9 cellular contexts compared by ENCODE assay signal in the genomic region with DNA sequence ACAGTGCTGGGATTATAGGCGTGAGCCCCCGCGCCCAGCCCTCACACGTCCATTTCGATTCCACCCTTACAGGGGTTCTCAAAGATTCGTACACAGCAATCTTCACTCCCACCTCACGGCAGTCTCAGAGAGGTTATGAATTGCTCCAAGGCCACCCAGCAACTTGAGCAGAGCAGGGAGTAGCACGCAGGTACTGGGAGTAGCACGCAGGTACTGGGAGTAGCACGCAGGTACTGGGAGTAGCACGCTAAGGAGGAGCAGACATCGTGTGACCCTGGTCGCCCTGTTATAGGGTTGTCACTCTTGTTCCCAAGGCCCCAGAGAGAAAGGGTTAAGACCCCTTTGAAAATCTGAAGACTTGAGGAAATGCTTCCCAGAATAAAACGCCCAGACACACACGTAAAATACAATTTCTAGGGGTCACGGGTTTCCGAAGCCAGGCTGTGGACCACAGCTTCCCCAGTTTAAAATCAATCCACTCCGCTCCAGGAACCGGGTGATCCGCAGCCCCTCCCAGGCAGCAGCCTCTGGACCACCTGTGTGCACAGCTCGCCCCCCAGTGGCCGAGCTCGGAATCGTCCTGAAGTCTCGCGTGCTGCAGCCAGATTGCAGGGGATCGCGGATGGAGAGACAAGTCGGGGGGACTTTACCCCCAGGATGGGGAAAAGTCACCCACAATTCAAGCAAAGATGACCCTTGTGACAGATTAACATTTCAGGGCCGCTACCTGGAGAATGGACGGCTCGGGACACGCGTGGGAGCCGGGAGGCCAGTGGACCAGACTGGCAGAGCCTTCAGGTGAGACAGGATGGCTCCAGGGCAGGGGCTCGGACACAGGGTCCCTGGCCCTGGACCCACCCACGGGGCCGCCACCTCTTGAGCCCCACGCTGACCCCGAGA.
DNase-seq lines count a peak whose midpoint lies in the region; ATAC-seq and TF ChIP-seq lines count a peak whose summit lies in the region.
"Had no signal": no experiment of that assay in that cellular context is flagged by ENCODE, and none has a peak within 500 bp of the region (broad histone marks: within the 10 kb centered on the region; RNA-seq: fewer than 3 reads in every experiment).

No MANE protein-coding gene starts in this region.

- CTCF ChIA-PET in AG04449 (lab: Yijun Ruan, JAX) = interaction anchor here (0.6 to 9.0 kb wide), 50 partner anchors 9 to 833 kb away, joined by 3 to 83 read pairs (median 4); no protein-coding TSS in a partner anchor

- no peak for ATAC-seq in central memory CD8-positive, alpha-beta T cell (replicated peaks; ENCODE audit: extremely low read depth, poor library complexity, severe bottlenecking)
- no peak for ATAC-seq in GM18511 (IDR thresholded peaks at IDR 0.05; ENCODE audit: unreplicated experiment)

- H3K27ac Mint-ChIP-seq in central memory CD8-positive, alpha-beta T cell (ENCODE audit: low read depth) = no peak overlapping the region
- H3K27ac Mint-ChIP-seq: stimulated activated naive CD8-positive, alpha-beta T cell treated with anti-CD3 and anti-CD28 coated beads, Interleukin-15, Interleukin-2, amounts not matched to agents 100 ng/mL and 50 ng/mL, for 24 hours had no signal

- peaks cover 38% of the 10 kb centered on the region for H3K27me3 Mint-ChIP-seq in central memory CD8-positive, alpha-beta T cell

- H3K4me1 Mint-ChIP-seq in central memory CD8-positive, alpha-beta T cell = peaks cover 38% of the 10 kb centered on the region

- no peak overlapping the region for H3K4me3 ChIP-seq in AG04449 (ENCODE audit: low read depth, low read length)

- POLR2A ChIA-PET in AG04449 (lab: Yijun Ruan, JAX) = no interaction called here

- H3K36me3 Mint-ChIP-seq in central memory CD8-positive, alpha-beta T cell (ENCODE audit: insufficient read depth) = peaks cover 7% of the 10 kb centered on the region

- no peak for DNase-seq in AG04449 (ENCODE audit: low read depth, low spot score)
- peak; percentile 80 for DNase-seq in GM20000 (ENCODE audit: low spot score)
- peak; percentile 83 for DNase-seq in NCI-H345 (lab: John Stamatoyannopoulos, UW)
- peak; percentile 66 for DNase-seq in activated CD4-positive, alpha-beta T cell treated with anti-CD3 and anti-CD28 coated beads for 1 hour
- DNase-seq in central memory CD8-positive, alpha-beta T cell (ENCODE audit: low spot score in 2 of 2) = peak; percentile 62 to 80
- DNase-seq in left kidney (ENCODE audit: low read depth, low spot score) = peak; percentile 88
- peak; percentile 86 for DNase-seq in stimulated activated CD4-positive, alpha-beta T cell treated with anti-CD3 and anti-CD28 coated beads, Interleukin-4, amount 100 ng/mL, for 24 hours

- TF ChIP-seq CTCF in AG04449 (IDR thresholded peaks at IDR 0.05; ENCODE audit: insufficient read depth, low read length, missing control alignments) (peak; percentile 96), GM20000 (IDR thresholded peaks at IDR 0.05; ENCODE audit: extremely low read depth, missing control alignments) (peak; percentile 98)

- no peak overlapping the region for H3K4me3 Mint-ChIP-seq in central memory CD8-positive, alpha-beta T cell
- H3K4me3 Mint-ChIP-seq: stimulated activated naive CD8-positive, alpha-beta T cell treated with anti-CD3 and anti-CD28 coated beads, Interleukin-15, Interleukin-2, amounts not matched to agents 100 ng/mL and 50 ng/mL, for 24 hours had no signal

- no peaks in the 10 kb centered on the region for H3K9me3 Mint-ChIP-seq in central memory CD8-positive, alpha-beta T cell
